In genomic region chr2:113138428-113139322, GRCh38 we compare ENCODE assay signal across 8 cellular contexts. TPM values are rescaled to one million over a fixed set of nuclear protein-coding genes. Genes with fewer than 3 reads are reported as not detected.
A peak's percentile ranks its signal among the peaks of the same experiment; 100 is the strongest.
DNase-seq lines count a peak whose midpoint lies in the region; ATAC-seq, FAIRE-seq and TF ChIP-seq lines count a peak whose summit lies in the region.

No MANE protein-coding gene starts in this region.

- WGBS in gastroesophageal sphincter (ENCODE audit: low coverage in 1 of 2), 2 donors: 3 to 36% methylated on average over 5 to 13 of the region's 13 CpGs
- 21 to 28% methylated on average over 13 of the region's 13 CpGs for WGBS in pancreas, 2 donors

- DNase-seq in AML-193 (lab: John Stamatoyannopoulos, UW) (peak; percentile 75 to 82), GM12892 (ENCODE audit: insufficient read length) (no peak), HT1080 (ENCODE audit: low read depth) (peak; percentile 70), pancreas (peak in 4 of 6 donors; percentile 53 to 73 (median 69))
- DNase-seq in activated gamma-delta T cell treated with anti-CD3 and anti-CD28 coated beads, Interleukin-2, amount 50 U/mL, for 16 hours (ENCODE audit: low read depth): peak; percentile 40

- peak; percentile 77 for TF ChIP-seq CTCF in OCI-LY1 (IDR thresholded peaks at IDR 0.05; ENCODE audit: low read length)
- peak; percentile 62 to 78 (median 67) for TF ChIP-seq CTCF in gastroesophageal sphincter (IDR thresholded peaks at IDR 0.05)
- peak; percentile 73 to 86 (median 81) for TF ChIP-seq CTCF in pancreas (IDR thresholded peaks at IDR 0.05)

- no peaks in the 10 kb centered on the region for H4K20me1 ChIP-seq in OCI-LY1 (ENCODE audit: insufficient read depth, low read length)

- peak; percentile 50 for ATAC-seq in gastroesophageal sphincter
- ATAC-seq in pancreas: peak; percentile 90 to 95 (median 94)
- ATAC-seq in HG03159 (IDR thresholded peaks at IDR 0.05; ENCODE audit: unreplicated experiment): no peak

- no peaks in the 10 kb centered on the region for H3K9me2 ChIP-seq in OCI-LY1 (ENCODE audit: low read depth, low read length)

- no peak overlapping the region for H3K9ac ChIP-seq in OCI-LY1 (ENCODE audit: low read length)

- H3K27me3 ChIP-seq in OCI-LY1 (ENCODE audit: insufficient read depth, low read length) (no peaks in the 10 kb centered on the region), gastroesophageal sphincter (no peaks in the 10 kb centered on the region), pancreas (no peaks in the 10 kb centered on the region)

- no peak for TF ChIP-seq EP300 in gastroesophageal sphincter (IDR thresholded peaks at IDR 0.05)

- H3K4me3 ChIP-seq in OCI-LY1 (ENCODE audit: low read depth, low read length, poor library complexity, severe bottlenecking) (no peak overlapping the region), gastroesophageal sphincter (no peak overlapping the region), pancreas (no peak overlapping the region)

- no peak overlapping the region for H2AFZ ChIP-seq in OCI-LY1 (ENCODE audit: low read length)

- H3K4me1 ChIP-seq in OCI-LY1 (ENCODE audit: insufficient read depth, low read length, severe bottlenecking) (peaks cover 4% of the 10 kb centered on the region), gastroesophageal sphincter (no peaks in the 10 kb centered on the region), pancreas (peaks cover 0 to 15% (median 0%) of the 10 kb centered on the region in 3 donors)

- 0 out of 2 replicates have a peak, but pooled peaks cover 3% of the 10 kb centered on the region for H3F3A ChIP-seq in OCI-LY1 (ENCODE audit: insufficient read depth, low read length)

- no peak for TF ChIP-seq POLR2A in GM12892 (IDR thresholded peaks at IDR 0.05; ENCODE audit: low read depth, low read length)
- no peak for TF ChIP-seq POLR2A in gastroesophageal sphincter (IDR thresholded peaks at IDR 0.05)

- FAIRE-seq in GM12892 (lab: Jason Lieb, UNC) (peak; percentile 57), pancreas (lab: Jason Lieb, UNC) (no peak)

- H3K9me3 ChIP-seq in OCI-LY1 (ENCODE audit: low read length) (no peaks in the 10 kb centered on the region), gastroesophageal sphincter (no peaks in the 10 kb centered on the region), pancreas (no peaks in the 10 kb centered on the region)

- H3K36me3 ChIP-seq in OCI-LY1 (ENCODE audit: insufficient read depth, low read length): no peaks in the 10 kb centered on the region
- no peaks in the 10 kb centered on the region for H3K36me3 ChIP-seq in gastroesophageal sphincter
- H3K36me3 ChIP-seq in pancreas: no peaks in the 10 kb centered on the region

- H3K4me2 ChIP-seq in OCI-LY1 (ENCODE audit: low read length): peak overlapping the region; percentile 28; the same call in 1 of the 2 replicates

- intact Hi-C loops in pancreas (cut with DNase I): loop anchor here in 2 of 3 donors (5.0 kb wide), 1 partner anchor 64 kb away; no protein-coding TSS in a partner anchor

- H3K79me2 ChIP-seq in OCI-LY1 (ENCODE audit: insufficient read depth, low read length): no peaks in the 10 kb centered on the region

- H3K27ac ChIP-seq in OCI-LY1 (ENCODE audit: low read depth, low read length, poor library complexity, severe bottlenecking): no peak overlapping the region
- no peak overlapping the region for H3K27ac ChIP-seq in gastroesophageal sphincter
- H3K27ac ChIP-seq in pancreas: peak overlapping the region in 2 of 4 donors; percentile 49 to 50

RNA-seq across cellular contexts. Expression of gene IL1RN, which starts 11.3 kb away (rescaled TPM):
- polyA plus RNA-seq in GM12892 (2012; ENCODE audit: missing spikeins): not detected
- total RNA-seq in HT1080 (2014; rRNA removed; shearing (Covaris generic)): 0.10 TPM in 1 of 2 replicates, not detected in the other
- not detected in 2 replicates for polyA plus RNA-seq in HT1080 (2015; cell fraction: cytosol; rRNA removed)
- not detected in 2 replicates for polyA plus RNA-seq in HT1080 (2015; cell fraction: nucleus; rRNA removed)
- 10 to 100 TPM in 1 of 4 donors, 1 to 10 TPM in 2, under 1 TPM in 1; 0.46 to 32.9 (median 2.7) TPM for total RNA-seq in gastroesophageal sphincter
- 1 to 10 TPM in 3 of 6 donors, under 1 TPM in 2, not detected in 1; 0.37 to 3.1 (median 1.4) TPM for total RNA-seq in pancreas
- 1 to 10 TPM in 1 of 2 donors, under 1 TPM in 1; 0.65 to 1.6 TPM for polyA plus RNA-seq in pancreas

RNA-seq across cellular contexts. Expression of gene PSD4, which starts 35.1 kb away (rescaled TPM):
- polyA plus RNA-seq in GM12892 (2012; ENCODE audit: missing spikeins): 34.7 TPM
- 41.6 and 44.5 TPM in 2 replicates for total RNA-seq in HT1080 (2014; rRNA removed; shearing (Covaris generic))
- 8.3 and 8.4 TPM in 2 replicates for polyA plus RNA-seq in HT1080 (2015; cell fraction: cytosol; rRNA removed)
- 29.0 and 32.7 TPM in 2 replicates for polyA plus RNA-seq in HT1080 (2015; cell fraction: nucleus; rRNA removed)
- total RNA-seq in gastroesophageal sphincter: 1 to 10 TPM; 3.0 to 4.4 (median 3.6) TPM
- total RNA-seq in pancreas: 10 to 100 TPM; 15.9 to 37.6 (median 23.4) TPM
- polyA plus RNA-seq in pancreas: 10 to 100 TPM; 28.2 to 31.4 TPM
